ENCODE assay signal across 19 cellular contexts in genomic region chr14:36293824-36294223, GRCh38. TPM values are rescaled to one million over a fixed set of nuclear protein-coding genes. Genes with fewer than 3 reads are reported as not detected.
DNase-seq lines count a peak whose midpoint lies in the region; ATAC-seq and TF ChIP-seq lines count a peak whose summit lies in the region.
"Had no signal": no experiment of that assay in that cellular context is flagged by ENCODE, and none has a peak within 500 bp of the region (broad histone marks: within the 10 kb centered on the region; RNA-seq: fewer than 3 reads in every experiment).

No MANE protein-coding gene starts in this region.

- 0% methylated on average over 1 of the region's 1 CpG for WGBS in thyroid gland, 2 donors

- H3K4me3 ChIP-seq in foreskin fibroblast (ENCODE audit: low read depth in 1 of 2, low read length in 2 of 2), result no peak overlapping the region
- H3K4me3 ChIP-seq in upper lobe of right lung, result no peak overlapping the region
- H3K4me3 ChIP-seq in thyroid gland (replicated peaks in 1 of 3), result no peak overlapping the region
- H3K4me3 ChIP-seq: smooth muscle cell had no signal

- intact Hi-C loops in upper lobe of right lung (cut with DNase I) (no loop called here), thyroid gland (cut with DNase I) (no loop called here)

- H3K27me3 ChIP-seq in upper lobe of right lung (no peaks in the 10 kb centered on the region), thyroid gland (no peaks in the 10 kb centered on the region)

- TF ChIP-seq CTCF in foreskin fibroblast (IDR thresholded peaks at IDR 0.05; ENCODE audit: low read depth, low read length) (no peak), upper lobe of right lung (IDR thresholded peaks at IDR 0.05) (no peak), thyroid gland (IDR thresholded peaks at IDR 0.05) (no peak)

- H3K4me1 ChIP-seq in upper lobe of right lung, result no peaks in the 10 kb centered on the region
- H3K4me1 ChIP-seq in thyroid gland, result no peaks in the 10 kb centered on the region

- TF ChIP-seq POLR2A in thyroid gland (IDR thresholded peaks at IDR 0.05), result no peak

- ATAC-seq in upper lobe of right lung, result peak; percentile 77
- ATAC-seq: effector memory CD8-positive, alpha-beta T cell; left lobe of liver had no signal

- no peak overlapping the region for H3K27ac ChIP-seq in upper lobe of right lung
- no peak overlapping the region for H3K27ac ChIP-seq in thyroid gland
- H3K27ac ChIP-seq: 22Rv1 had no signal

- DNase-seq in SIG-M5 treated with dmso at 0.1 percent for 504 hours (lab: John Stamatoyannopoulos, UW; ENCODE audit: unreplicated experiment), result peak; percentile 78
- DNase-seq in SIG-M5 (lab: John Stamatoyannopoulos, UW), result no peak
- DNase-seq in SKM-1 treated with dmso at 0.1 percent for 144 hours (lab: John Stamatoyannopoulos, UW; ENCODE audit: unreplicated experiment), result peak; percentile 81
- peak; percentile 30 to 46 for DNase-seq in foreskin fibroblast
- no peak for DNase-seq in upper lobe of right lung
- no peak for DNase-seq in stimulated activated CD4-positive, alpha-beta T cell treated with anti-CD3 and anti-CD28 coated beads, Interleukin-4, amount 100 ng/mL, for 1 hour
- no peak for DNase-seq in thyroid gland
- no peak for DNase-seq in GDM1 (lab: John Stamatoyannopoulos, UW)
- DNase-seq: activated CD4-positive, alpha-beta T cell treated with anti-CD3 and anti-CD28 coated beads, Interleukin-2, amount 50 U/mL, for 48 hours; activated effector memory CD4-positive, alpha-beta T cell treated with Interleukin-2 at 50 U/mL for 16 hours; effector memory CD8-positive, alpha-beta T cell; NCI-H1417 treated with DMSO at 0.1 percent for 48 hours; NCI-H446 treated with DMSO at 0.1 percent for 48 hours; nephron progenitor cell; substantia nigra; T-helper 9 cell had no signal

- H3K36me3 ChIP-seq in upper lobe of right lung, result peaks cover 20% of the 10 kb centered on the region
- H3K36me3 ChIP-seq in thyroid gland, result peaks cover 11 to 23% of the 10 kb centered on the region in 2 donors

- H3K9me3 ChIP-seq in upper lobe of right lung (no peaks in the 10 kb centered on the region), thyroid gland (no peaks in the 10 kb centered on the region)

RNA-seq across cellular contexts. Expression of gene MBIP, which starts 26.6 kb away (rescaled TPM):
- 119 TPM for total RNA-seq in upper lobe of right lung
- 100 to 1,000 TPM in 1 of 4 donors, 10 to 100 TPM in 3; 80.5 to 163 (median 87.3) TPM for total RNA-seq in thyroid gland

Comparison
In these comparisons a context has a peak if more than half of its experiments do, and no peak if none do; other contexts are left out.
1. DNase-seq: peak in SIG-M5 treated with dmso at 0.1 percent for 504 hours (single experiment), SKM-1 treated with dmso at 0.1 percent for 144 hours (single experiment) and foreskin fibroblast (2 of 2); none in SIG-M5 (single experiment), upper lobe of right lung (single experiment), stimulated activated CD4-positive, alpha-beta T cell treated with anti-CD3 and anti-CD28 coated beads, Interleukin-4, amount 100 ng/mL, for 1 hour (single experiment), thyroid gland (0 of 2) and GDM1 (single experiment).